17 cellular contexts compared by ENCODE assay signal in genomic region chr2:174343343-174343637, GRCh38. TPM values are rescaled to one million over a fixed set of nuclear protein-coding genes. Genes with fewer than 3 reads are reported as not detected.
DNase-seq lines count a peak whose midpoint lies in the region; ATAC-seq, FAIRE-seq and TF ChIP-seq lines count a peak whose summit lies in the region.
"Had no signal": no experiment of that assay in that cellular context is flagged by ENCODE, and none has a peak within 500 bp of the region (broad histone marks: within the 10 kb centered on the region; RNA-seq: fewer than 3 reads in every experiment).

No MANE protein-coding gene starts in this region.

- peaks cover 0 to 5% (median 1%) of the 10 kb centered on the region in 5 donors for H3K9me3 Mint-ChIP-seq in CD8-positive, alpha-beta memory T cell
- H3K9me3 Mint-ChIP-seq in H9 (peaks cover 0 to 4% of the 10 kb centered on the region in 2 experiments; a peak in 1 of 5 replicates), MCF 10A (ENCODE audit: unreplicated experiment) (no peaks in the 10 kb centered on the region)

- TF ChIP-seq CTCF in H9 (conservative IDR thresholded peaks at IDR 0.05) = no peak
- no peak for TF ChIP-seq CTCF in GM12878 (IDR thresholded peaks at IDR 0.05 in 2 of 3, conservative IDR thresholded peaks at IDR 0.05 in 1 of 3; ENCODE audit: control insufficient read depth in 2 of 3, extremely low read depth in 1 of 3, insufficient read depth in 1 of 3, low read depth in 3 of 3, low read length in 3 of 3)
- no peak for TF ChIP-seq CTCF in WERI-Rb-1 (IDR thresholded peaks at IDR 0.05; ENCODE audit: low read depth, low read length)
- TF ChIP-seq CTCF in MCF 10A (IDR thresholded peaks at IDR 0.05; ENCODE audit: unreplicated experiment) = no peak

- no peak overlapping the region for H3K56ac ChIP-seq in H9 (ENCODE audit: insufficient read length, low read depth, low read length)

- no peak overlapping the region for H2BK20ac ChIP-seq in H9 (ENCODE audit: low read depth, low read length, poor library complexity, severe bottlenecking)

- FAIRE-seq in GM12878 (lab: Jason Lieb, UNC) = no peak
- FAIRE-seq: kidney had no signal

- no peak overlapping the region for H2BK12ac ChIP-seq in H9 (ENCODE audit: insufficient read length, low read depth, low read length)

- peaks cover 4 to 12% (median 7%) of the 10 kb centered on the region in 3 donors for H3K36me3 Mint-ChIP-seq in CD8-positive, alpha-beta memory T cell
- H3K36me3 Mint-ChIP-seq in H9 (ENCODE audit: insufficient read depth in 1 of 3, low read depth in 3 of 3) = peaks cover under 1 to 7% (median 6%) of the 10 kb centered on the region in 3 experiments; a peak in 5 of 7 replicates
- H3K36me3 Mint-ChIP-seq in MCF 10A (ENCODE audit: insufficient read depth, unreplicated experiment) = peaks cover 3% of the 10 kb centered on the region

- H3K9ac ChIP-seq in H9 (ENCODE audit: extremely low read depth, insufficient read length, low read length) (no peak overlapping the region), GM12878 (ENCODE audit: control insufficient read depth, insufficient read depth, low read length) (no peak overlapping the region)

- H3T11ph ChIP-seq in H9 (ENCODE audit: low read length) = no peak overlapping the region

- POLR2A ChIA-PET in CD8-positive, alpha-beta memory T cell (lab: Charles Lee) = no interaction called here
- POLR2A ChIA-PET in GM12878 (lab: Charles Lee) (no interaction called here), MCF 10A (lab: Yijun Ruan, JAX) (no interaction called here)

- no peaks in the 10 kb centered on the region for H3K79me1 ChIP-seq in H9 (ENCODE audit: insufficient read depth, low read depth, low read length, poor library complexity, severe bottlenecking)

- H2AFZ ChIP-seq in H9 (ENCODE audit: low read length) (no peak overlapping the region), GM12878 (ENCODE audit: control insufficient read depth, low read depth, low read length) (no peak overlapping the region)

- no peak overlapping the region for H3K4me3 ChIP-seq in CD8-positive, alpha-beta memory T cell (ENCODE audit: low read length)
- H3K4me3 ChIP-seq in GM12878 = no peak overlapping the region
- peak overlapping the region; percentile 8 for H3K4me3 ChIP-seq in mesodermal cell (ENCODE audit: extremely low read depth, insufficient read depth, low read length, poor library complexity, severe bottlenecking)
- H3K4me3 ChIP-seq in WERI-Rb-1 (ENCODE audit: low read depth, low read length) = no peak overlapping the region
- H3K4me3 ChIP-seq: SJSA1 had no signal

- no peak overlapping the region for H2BK120ac ChIP-seq in H9 (ENCODE audit: low read depth, low read length, poor library complexity, severe bottlenecking)

- H3K23me2 ChIP-seq in H9 (ENCODE audit: insufficient read length, low read depth, low read length, poor library complexity, severe bottlenecking) = peaks cover 31% of the 10 kb centered on the region

- no peak overlapping the region for H4K5ac ChIP-seq in H9 (ENCODE audit: insufficient read length, low read depth, low read length)

- no peak for ATAC-seq in GM12878
- ATAC-seq: sciatic nerve had no signal

- peaks cover 59 to 62% of the 10 kb centered on the region in 2 donors for H3K27me3 Mint-ChIP-seq in CD8-positive, alpha-beta memory T cell
- H3K27me3 Mint-ChIP-seq in H9 (ENCODE audit: low read depth) = peaks cover 77% of the 10 kb centered on the region
- H3K27me3 Mint-ChIP-seq in MCF 10A (ENCODE audit: insufficient read depth, unreplicated experiment) = no peaks in the 10 kb centered on the region

- H3K27me3 ChIP-seq in CD8-positive, alpha-beta memory T cell (ENCODE audit: insufficient read depth, low read length, poor library complexity, severe bottlenecking) = peaks cover 64% of the 10 kb centered on the region
- H3K27me3 ChIP-seq in H9 (ENCODE audit: insufficient read depth, low read length) (peaks cover 52% of the 10 kb centered on the region), GM12878 (replicated peaks in 1 of 2; ENCODE audit: control insufficient read depth in 2 of 2, insufficient read depth in 2 of 2, low read length in 1 of 2) (peaks cover 8 to 33% of the 10 kb centered on the region in 2 experiments), WERI-Rb-1 (ENCODE audit: insufficient read depth, low read depth, severe bottlenecking) (peaks cover 9% of the 10 kb centered on the region)
- H3K27me3 ChIP-seq: SJSA1 had no signal

- H4K20me1 ChIP-seq in H9 (ENCODE audit: control insufficient read depth, insufficient read depth, insufficient read length) (no peaks in the 10 kb centered on the region), GM12878 (ENCODE audit: control insufficient read depth, insufficient read depth) (peaks cover 2% of the 10 kb centered on the region; the same call in 1 of the 2 replicates)

- RAD21 ChIA-PET in GM12878 (lab: Charles Lee; ENCODE audit: unreplicated experiment) = interaction anchor here (0.8 to 1.0 kb wide), 2 partner anchors 19 to 94 kb away, joined by 3 to 4 read pairs; no protein-coding TSS in a partner anchor

- H3K36me3 ChIP-seq in CD8-positive, alpha-beta memory T cell (ENCODE audit: insufficient read depth, low read length) = no peaks in the 10 kb centered on the region
- H3K36me3 ChIP-seq in GM12878 (ENCODE audit: control insufficient read depth in 2 of 2, insufficient read depth in 2 of 2, low read length in 1 of 2) (no peaks in the 10 kb centered on the region), mesodermal cell (ENCODE audit: control insufficient read depth, insufficient read depth, low read length) (peaks cover 10% of the 10 kb centered on the region), WERI-Rb-1 (no peaks in the 10 kb centered on the region)

- no peak overlapping the region for H3K23ac ChIP-seq in H9 (ENCODE audit: insufficient read length, low read depth, low read length)

- no TSS peak for BruUV-seq in GM12878 (replicated peaks; lab: Mats Ljungman, UMichigan)
- BruUV-seq in MCF 10A (replicated peaks; lab: Mats Ljungman, UMichigan) = no TSS peak

- no peak overlapping the region for H2AK5ac ChIP-seq in H9 (ENCODE audit: insufficient read length, low read length)

- no peak overlapping the region for H3K4ac ChIP-seq in H9 (ENCODE audit: low read depth, low read length)

- TF ChIP-seq RAD21 in GM12878 (IDR thresholded peaks at IDR 0.05; ENCODE audit: insufficient read depth, low read depth, low read length) = no peak

- no peak for TF ChIP-seq EP300 in GM12878 (IDR thresholded peaks at IDR 0.05; ENCODE audit: borderline replicate concordance in 1 of 2, control insufficient read depth in 1 of 2, low read depth in 2 of 2, low read length in 2 of 2)

- intact Hi-C loops in GM12878 (cut with micrococcal nuclease; ENCODE audit: unreplicated experiment) (loop anchor here (5.0 to 10.0 kb wide), 5 partner anchors 201 to 1316 kb away; no protein-coding TSS in a partner anchor), MCF 10A (cut with micrococcal nuclease) (loop anchor here (10.0 kb wide), 2 partner anchors 268 to 378 kb away; partner anchors contain the start of gene SP3)

- H3K4me2 ChIP-seq in H9 (ENCODE audit: insufficient read depth, insufficient read length, low read length) (peak overlapping the region; percentile 79), GM12878 (ENCODE audit: control insufficient read depth, insufficient read depth) (no peak overlapping the region)

- H3K79me2 ChIP-seq in H9 (ENCODE audit: insufficient read depth, low read length) = no peaks in the 10 kb centered on the region
- no peaks in the 10 kb centered on the region for H3K79me2 ChIP-seq in GM12878 (ENCODE audit: control insufficient read depth, insufficient read depth, low read length)

- no peak overlapping the region for H3K18ac ChIP-seq in H9 (ENCODE audit: insufficient read length, low read depth, low read length)

- no CpG with 5 or more reads among the region's 7 CpGs for WGBS in H9 (ENCODE audit: extremely low coverage, insufficient read length, low lambda C conversion rate)
- WGBS in GM12878 (ENCODE audit: insufficient coverage, insufficient replicate concordance, low lambda C conversion rate, missing lambda C conversion rate) = 3% methylated on average over 7 of the region's 7 CpGs
- WGBS in mesodermal cell (ENCODE audit: insufficient coverage in 2 of 2), 2 experiments = 0% methylated on average over 2 of the region's 7 CpGs

- no peak overlapping the region for H2BK5ac ChIP-seq in H9 (ENCODE audit: insufficient read length, low read length)

- in situ Hi-C loops in GM12878 (cut with MboI) = loop anchor here (5.0 kb wide), 2 partner anchors 186 to 941 kb away; no protein-coding TSS in a partner anchor

- H4K8ac ChIP-seq in H9 (replicated peaks; ENCODE audit: insufficient read length, low read depth, low read length) = no peak overlapping the region

- SMC1A ChIA-PET in GM12878 (lab: Charles Lee; ENCODE audit: uncharacterized antibody, unreplicated experiment) = interaction anchor here (1.2 kb wide), 1 partner anchor 103 kb away, joined by 3 read pairs; no protein-coding TSS in a partner anchor

- no peak overlapping the region for H3K14ac ChIP-seq in H9 (ENCODE audit: insufficient read depth, low read length)

- no peak overlapping the region for H2BK15ac ChIP-seq in H9 (ENCODE audit: low read depth, low read length)

- TF ChIP-seq POLR2A in GM12878 (IDR thresholded peaks at IDR 0.05; ENCODE audit: low read depth, low read length) = no peak

- H3K4me1 Mint-ChIP-seq in CD8-positive, alpha-beta memory T cell = peaks cover 30 to 39% (median 37%) of the 10 kb centered on the region in 3 donors
- peaks cover 51 to 55% of the 10 kb centered on the region in 2 experiments for H3K4me1 Mint-ChIP-seq in H9
- peaks cover 11% of the 10 kb centered on the region for H3K4me1 Mint-ChIP-seq in MCF 10A (ENCODE audit: insufficient read depth, unreplicated experiment)

- H3K4me3 Mint-ChIP-seq in CD8-positive, alpha-beta memory T cell = peak overlapping the region in 6 of 7 donors; percentile 17 to 77 (median 38)
- H3K4me3 Mint-ChIP-seq in H9 (peak overlapping the region; percentile 50 to 79), MCF 10A (ENCODE audit: unreplicated experiment) (no peak overlapping the region)

- no peak overlapping the region for H3K27ac ChIP-seq in CD8-positive, alpha-beta memory T cell (ENCODE audit: low read depth, low read length)
- no peak overlapping the region for H3K27ac ChIP-seq in H9 (ENCODE audit: insufficient read length, low read depth, low read length)
- no peak overlapping the region for H3K27ac ChIP-seq in GM12878 (ENCODE audit: control insufficient read depth, insufficient read depth)
- no peak overlapping the region for H3K27ac ChIP-seq in mesodermal cell (ENCODE audit: low read depth, low read length, severe bottlenecking)
- H3K27ac ChIP-seq in WERI-Rb-1 = no peak overlapping the region
- H3K27ac ChIP-seq: C4-2B, SJSA1, stomach, VCaP had no signal

- no peak for DNase-seq in CD8-positive, alpha-beta memory T cell
- DNase-seq in H9 (no peak), GM12878 (ENCODE audit: low read depth, low spot score) (no peak), WERI-Rb-1 (no peak), hippocampal formation (lab: John Stamatoyannopoulos, UW) (no peak), MCF 10A (ENCODE audit: unreplicated experiment) (no peak)
- DNase-seq in activated naive CD4-positive, alpha-beta T cell treated with Interleukin-2 at 50 U/mL for 16 hours = no peak
- DNase-seq: GF-D8; HCEC 1CT; stimulated activated CD4-positive, alpha-beta T cell treated with anti-CD3 and anti-CD28 coated beads, Interleukin-4, amount 100 ng/mL, for 4 hours; stomach had no signal

- H3K9me3 ChIP-seq in CD8-positive, alpha-beta memory T cell (ENCODE audit: low read length) = no peaks in the 10 kb centered on the region
- H3K9me3 ChIP-seq in H9 (ENCODE audit: control insufficient read depth, low read depth, low read length) (no peaks in the 10 kb centered on the region), GM12878 (replicated peaks; ENCODE audit: control insufficient read depth, insufficient read depth, low read length) (no peaks in the 10 kb centered on the region), mesodermal cell (ENCODE audit: control insufficient read depth, low read length) (no peaks in the 10 kb centered on the region), WERI-Rb-1 (ENCODE audit: severe bottlenecking) (no peaks in the 10 kb centered on the region)
- H3K9me3 ChIP-seq: SJSA1, stomach had no signal

- CTCF ChIA-PET in CD8-positive, alpha-beta memory T cell (lab: Charles Lee) = no interaction called here
- CTCF ChIA-PET in GM12878 (lab: Yijun Ruan, JAX) (interaction anchor here (0.8 to 2.7 kb wide), 3 partner anchors 18 to 299 kb away, joined by 3 to 11 read pairs (median 3); no protein-coding TSS in a partner anchor), MCF 10A (lab: Yijun Ruan, JAX) (interaction anchor here (0.6 to 2.6 kb wide), 4 partner anchors 25 to 290 kb away, joined by 3 to 7 read pairs (median 4); no protein-coding TSS in a partner anchor)

- peaks cover 32% of the 10 kb centered on the region for H3K4me1 ChIP-seq in CD8-positive, alpha-beta memory T cell (ENCODE audit: insufficient read depth, low read length)
- H3K4me1 ChIP-seq in H9 (ENCODE audit: insufficient read depth, low read length) (0 out of 2 replicates have a peak, but pooled peaks cover 4% of the 10 kb centered on the region), GM12878 (ENCODE audit: control insufficient read depth, insufficient read depth, low read length) (peaks cover 10% of the 10 kb centered on the region), mesodermal cell (ENCODE audit: control insufficient read depth, insufficient read depth, low read length, poor library complexity, severe bottlenecking) (peaks cover 27% of the 10 kb centered on the region)

- peak overlapping the region in 2 of 8 donors; percentile 39 to 75 for H3K27ac Mint-ChIP-seq in CD8-positive, alpha-beta memory T cell
- H3K27ac Mint-ChIP-seq in H9 = no peak overlapping the region
- no peak overlapping the region for H3K27ac Mint-ChIP-seq in MCF 10A (ENCODE audit: low read depth, unreplicated experiment)

- no peak overlapping the region for H4K91ac ChIP-seq in H9 (ENCODE audit: insufficient read length, low read depth, low read length)

RNA-seq across cellular contexts. Expression of gene SP9, which starts 8.5 kb away (rescaled TPM):
- not detected for total RNA-seq in CD8-positive, alpha-beta memory T cell
- not detected for polyA plus RNA-seq in CD8-positive, alpha-beta memory T cell
- total RNA-seq in H9 (2021) (not detected in 2 replicates), GM12878 (2014; rRNA removed) (not detected in 2 replicates), GM12878 (2014; rRNA removed; fragmentation: Illumina TruSeq; extraction: Trizol) (not detected in 2 replicates), GM12878 (2021) (not detected in 2 replicates), MCF 10A (2022) (not detected in 2 replicates)
- total RNA-seq in GM12878 (2013; cell fraction: nucleolus; rRNA removed) = not detected in 2 replicates
- polyA plus RNA-seq in GM12878 (2011; ENCODE audit: low read depth) = not detected
- polyA plus RNA-seq in GM12878 (2011; rRNA removed) (not detected in 2 replicates), GM12878 (2014; fragmentation: Illumina TruSeq; extraction: Trizol) (not detected in 2 replicates), GM12878 (2014; fragmentation: Nextera tagmentation; extraction: Ambion mirVana) (not detected), GM12878 (2014; rRNA removed) (not detected in 2 replicates), GM12878 (2016; fragmentation: Nextera tagmentation; extraction: Ambion mirVana) (not detected)
- not detected in 2 replicates for polyA plus RNA-seq in GM12878 (2011; cell fraction: cytosol; rRNA removed)
- not detected in 2 replicates for polyA plus RNA-seq in GM12878 (2011; cell fraction: nucleus; rRNA removed)
- polyA plus RNA-seq in GM12878 (2012) = not detected in 2 replicates
- polyA minus RNA-seq in GM12878 (2011; rRNA and poly(A)+ RNA removed) = not detected in 2 replicates
- not detected in 2 replicates for polyA minus RNA-seq in GM12878 (2011; cell fraction: cytosol; rRNA and poly(A)+ RNA removed)
- polyA minus RNA-seq in GM12878 (2011; cell fraction: nucleus; rRNA and poly(A)+ RNA removed) = not detected in 2 replicates
- polyA plus RNA-seq in mesodermal cell (2013, experiment 1 of 2) = 0.29 TPM
- polyA plus RNA-seq in mesodermal cell (2013, experiment 2 of 2) = 0.40 TPM
- total RNA-seq: kidney, sciatic nerve, stomach had no signal
- polyA plus RNA-seq: stomach had no signal

RNA-seq across cellular contexts. Expression of gene SCRN3, which starts 52.2 kb away (rescaled TPM):
- total RNA-seq in CD8-positive, alpha-beta memory T cell = 10 to 100 TPM; 15.8 to 16.0 TPM
- polyA plus RNA-seq in CD8-positive, alpha-beta memory T cell = 10.2 TPM
- total RNA-seq in H9 (2021) = 8.7 and 9.9 TPM in 2 replicates
- 33.4 and 44.2 TPM in 2 replicates for total RNA-seq in GM12878 (2013; cell fraction: nucleolus; rRNA removed)
- 10.2 and 14.7 TPM in 2 replicates for total RNA-seq in GM12878 (2014; rRNA removed)
- 14.6 and 15.7 TPM in 2 replicates for total RNA-seq in GM12878 (2014; rRNA removed; fragmentation: Illumina TruSeq; extraction: Trizol)
- 11.8 and 12.4 TPM in 2 replicates for total RNA-seq in GM12878 (2021)
- 8.2 TPM for polyA plus RNA-seq in GM12878 (2011; ENCODE audit: low read depth)
- 13.6 and 22.8 TPM in 2 replicates for polyA plus RNA-seq in GM12878 (2011; rRNA removed)
- polyA plus RNA-seq in GM12878 (2011; cell fraction: cytosol; rRNA removed) = 4.3 and 4.4 TPM in 2 replicates
- polyA plus RNA-seq in GM12878 (2011; cell fraction: nucleus; rRNA removed) = 8.9 and 10.3 TPM in 2 replicates
- polyA plus RNA-seq in GM12878 (2012) = 9.4 and 9.7 TPM in 2 replicates
- 11.4 and 15.5 TPM in 2 replicates for polyA plus RNA-seq in GM12878 (2014; fragmentation: Illumina TruSeq; extraction: Trizol)
- polyA plus RNA-seq in GM12878 (2014; fragmentation: Nextera tagmentation; extraction: Ambion mirVana) = 1 to 10 TPM; 5.7 to 8.1 TPM
- 14.4 and 14.8 TPM in 2 replicates for polyA plus RNA-seq in GM12878 (2014; rRNA removed)
- 10 to 100 TPM; 14.7 to 16.0 TPM for polyA plus RNA-seq in GM12878 (2016; fragmentation: Nextera tagmentation; extraction: Ambion mirVana)
- polyA minus RNA-seq in GM12878 (2011; rRNA and poly(A)+ RNA removed) = 6.3 TPM in 2 replicates
- 3.2 and 5.5 TPM in 2 replicates for polyA minus RNA-seq in GM12878 (2011; cell fraction: cytosol; rRNA and poly(A)+ RNA removed)
- 11.2 and 19.0 TPM in 2 replicates for polyA minus RNA-seq in GM12878 (2011; cell fraction: nucleus; rRNA and poly(A)+ RNA removed)
- 16.7 TPM for polyA plus RNA-seq in mesodermal cell (2013, experiment 1 of 2)
- 21.1 TPM for polyA plus RNA-seq in mesodermal cell (2013, experiment 2 of 2)
- 27.3 and 28.2 TPM in 2 replicates for total RNA-seq in MCF 10A (2022)
